ENCODE assay signal across 1 cellular context in genomic region chr3:49674491-49674983, GRCh38.
TF ChIP-seq lines count a peak whose summit lies in the region.

No MANE protein-coding gene starts in this region.

TF ChIP-seq in WTC11, 78 proteins besides CTCF, POLR2A, EP300 and RAD21 (continued from another document):
- TF ChIP-seq ZNF425 (CRISPR knock-in tag; conservative IDR thresholded peaks at IDR 0.05) (no peak), ZMAT4 (CRISPR knock-in tag; IDR thresholded peaks at IDR 0.05) (no peak), NFYB (CRISPR knock-in tag; conservative IDR thresholded peaks at IDR 0.05; ENCODE audit: low read depth) (no peak), NR3C1 (CRISPR knock-in tag; conservative IDR thresholded peaks at IDR 0.05; ENCODE audit: low read depth) (no peak), IRF2 (CRISPR knock-in tag; IDR thresholded peaks at IDR 0.05; ENCODE audit: borderline replicate concordance, low read depth) (no peak), CBFB (CRISPR knock-in tag; IDR thresholded peaks at IDR 0.05; ENCODE audit: low read depth) (no peak), FOXP1 (CRISPR knock-in tag; IDR thresholded peaks at IDR 0.05; ENCODE audit: borderline replicate concordance) (peak; percentile 22; the same call in 1 of the 2 replicates), ZNF532 (CRISPR knock-in tag; IDR thresholded peaks at IDR 0.05; ENCODE audit: borderline replicate concordance) (no peak), ZNF396 (CRISPR knock-in tag; IDR thresholded peaks at IDR 0.05; ENCODE audit: borderline replicate concordance) (no peak), ZSCAN18 (CRISPR knock-in tag; IDR thresholded peaks at IDR 0.05) (no peak), MAX (CRISPR knock-in tag; IDR thresholded peaks at IDR 0.05) (peak; percentile 49; the same call in 1 of the 2 replicates), STAT6 (CRISPR knock-in tag; conservative IDR thresholded peaks at IDR 0.05; ENCODE audit: low read depth) (no peak), AR (CRISPR knock-in tag; IDR thresholded peaks at IDR 0.05) (no peak), USF1 (CRISPR knock-in tag; IDR thresholded peaks at IDR 0.05) (no peak), GTF2I (CRISPR knock-in tag; conservative IDR thresholded peaks at IDR 0.05) (no peak), NR1H2 (CRISPR knock-in tag; IDR thresholded peaks at IDR 0.05) (no peak), MLX (CRISPR knock-in tag; IDR thresholded peaks at IDR 0.05) (no peak), ZNF281 (CRISPR knock-in tag; IDR thresholded peaks at IDR 0.05) (no peak), ZNF423 (CRISPR knock-in tag; IDR thresholded peaks at IDR 0.05) (no peak), NR2C2 (CRISPR knock-in tag; IDR thresholded peaks at IDR 0.05) (no peak), RELA (CRISPR knock-in tag; IDR thresholded peaks at IDR 0.05; ENCODE audit: borderline replicate concordance) (no peak), MXD4 (CRISPR knock-in tag; IDR thresholded peaks at IDR 0.05; ENCODE audit: borderline replicate concordance) (no peak), ATF2 (CRISPR knock-in tag; IDR thresholded peaks at IDR 0.05; ENCODE audit: borderline replicate concordance, low read depth) (no peak), OVOL2 (CRISPR knock-in tag; IDR thresholded peaks at IDR 0.05; ENCODE audit: borderline replicate concordance) (no peak), ZNF219 (CRISPR knock-in tag; IDR thresholded peaks at IDR 0.05; ENCODE audit: borderline replicate concordance) (no peak), ZNF232 (CRISPR knock-in tag; IDR thresholded peaks at IDR 0.05) (no peak), EMX1 (CRISPR knock-in tag; IDR thresholded peaks at IDR 0.05) (no peak), TEAD1 (CRISPR knock-in tag; IDR thresholded peaks at IDR 0.05) (no peak), CREM (CRISPR knock-in tag; IDR thresholded peaks at IDR 0.05) (no peak), ZNF671 (CRISPR knock-in tag; IDR thresholded peaks at IDR 0.05) (no peak), HMGXB4 (CRISPR knock-in tag; IDR thresholded peaks at IDR 0.05) (peak; percentile 36), JUN (CRISPR knock-in tag; IDR thresholded peaks at IDR 0.05) (0 out of 2 replicates have a peak, but pooled peaks have one; percentile 27), ZNF416 (CRISPR knock-in tag; IDR thresholded peaks at IDR 0.05) (no peak)
